Comparison of ENCODE assay signal across 17 cellular contexts in the genomic region with DNA sequence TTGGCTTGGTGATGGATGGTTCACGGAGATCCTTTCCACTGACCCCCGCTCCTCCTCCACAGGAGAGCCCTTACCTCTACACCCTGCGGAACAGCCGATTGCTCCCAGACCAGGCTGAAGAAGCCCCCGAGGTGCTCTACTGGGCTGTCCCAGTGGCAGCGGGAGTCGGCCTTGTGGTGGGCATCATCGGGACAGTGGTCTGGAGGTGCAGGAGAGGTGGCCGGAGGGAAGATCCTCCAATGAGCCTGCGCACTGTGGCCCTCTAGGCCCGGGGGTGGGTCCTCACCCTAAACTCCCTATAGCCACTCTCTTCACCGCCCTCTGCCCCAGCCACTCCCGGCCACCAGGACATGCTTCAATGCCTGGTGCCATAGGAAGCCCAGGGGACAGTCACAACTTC.
DNase-seq lines count a peak whose midpoint lies in the region; ATAC-seq and TF ChIP-seq lines count a peak whose summit lies in the region.
"Had no signal": no experiment of that assay in that cellular context is flagged by ENCODE, and none has a peak within 500 bp of the region (broad histone marks: within the 10 kb centered on the region; RNA-seq: fewer than 3 reads in every experiment).

No MANE protein-coding gene starts in this region.

- H3K18ac ChIP-seq in neuronal stem cell (ENCODE audit: low read length) = peak overlapping the region; percentile 87

- no peak overlapping the region for H4K91ac ChIP-seq in neuronal stem cell (ENCODE audit: low read depth, low read length, poor library complexity)

- H3K4ac ChIP-seq in neuronal stem cell (ENCODE audit: low read length) = no peak overlapping the region

- no peak overlapping the region for H3K14ac ChIP-seq in neuronal stem cell (ENCODE audit: low read length)

- H3K4me3 ChIP-seq in neuronal stem cell (ENCODE audit: low read length in 2 of 2) (no peak overlapping the region), upper lobe of right lung (no peak overlapping the region)
- H3K4me3 ChIP-seq: GM23338, SJCRH30 had no signal

- H2BK12ac ChIP-seq in neuronal stem cell (ENCODE audit: low read length) = peak overlapping the region; percentile 7

- TF ChIP-seq CTCF in upper lobe of right lung (IDR thresholded peaks at IDR 0.05) = no peak

- WGBS in neuronal stem cell (ENCODE audit: extremely low coverage in 2 of 2, insufficient read length in 2 of 2, insufficient replicate concordance in 1 of 2), 2 donors = no CpG with 5 or more reads among the region's 13 CpGs

- DNase-seq in T-helper 17 cell = no peak
- no peak for DNase-seq in neuronal stem cell (ENCODE audit: low spot score)
- DNase-seq in upper lobe of right lung = no peak
- no peak for DNase-seq in stimulated activated CD4-positive, alpha-beta T cell treated with anti-CD3 and anti-CD28 coated beads, Interleukin-4, amount 100 ng/mL, for 4 hours
- DNase-seq in NCI-H2081 treated with DMSO at 0.1 percent for 48 hours (lab: John Stamatoyannopoulos, UW) = no peak
- DNase-seq: CD8-positive, alpha-beta memory T cell; KG1; NCI-H1105; NCI-H1694 treated with DMSO at 0.1 percent for 48 hours; NCI-H446; NCI-H748 treated with DMSO at 0.1 percent for 48 hours; SJCRH30 had no signal

- H2BK15ac ChIP-seq in neuronal stem cell (ENCODE audit: low read length) = peak overlapping the region; percentile 87

- no peak overlapping the region for H2BK5ac ChIP-seq in neuronal stem cell (ENCODE audit: low read length)

- no peak overlapping the region for H3K4me3 Mint-ChIP-seq in T-helper 17 cell
- H3K4me3 Mint-ChIP-seq: CD8-positive, alpha-beta memory T cell; GM23338 had no signal

- H3K27ac ChIP-seq in neuronal stem cell (replicated peaks; ENCODE audit: low read length) (no peak overlapping the region), upper lobe of right lung (peak overlapping the region; percentile 24)
- H3K27ac ChIP-seq: HL-60, SJCRH30 had no signal

- H3K36me3 ChIP-seq in neuronal stem cell (replicated peaks in 1 of 2; ENCODE audit: control insufficient read depth in 2 of 2, insufficient read depth in 2 of 2, low read length in 2 of 2) = no peaks in the 10 kb centered on the region
- no peaks in the 10 kb centered on the region for H3K36me3 ChIP-seq in upper lobe of right lung
- H3K36me3 ChIP-seq: SJCRH30 had no signal

- H2AK5ac ChIP-seq in neuronal stem cell (ENCODE audit: low read depth, low read length) = peak overlapping the region; percentile 53

- H4K8ac ChIP-seq in neuronal stem cell (ENCODE audit: low read depth, low read length) = no peak overlapping the region

- H3K27me3 ChIP-seq in neuronal stem cell (ENCODE audit: control insufficient read depth in 3 of 3, insufficient read depth in 3 of 3, low read depth in 1 of 3, low read length in 3 of 3) (no peaks in the 10 kb centered on the region), upper lobe of right lung (no peaks in the 10 kb centered on the region)
- H3K27me3 ChIP-seq: SJCRH30 had no signal

- ATAC-seq in T-helper 17 cell (no peak), esophagus mucosa (peak; percentile 2), upper lobe of right lung (peak; percentile 4), HG03175 (IDR thresholded peaks at IDR 0.05; ENCODE audit: unreplicated experiment) (no peak), HG03039 (IDR thresholded peaks at IDR 0.05; ENCODE audit: unreplicated experiment) (no peak)
- ATAC-seq: GM23338 had no signal

- no peak overlapping the region for H3K23ac ChIP-seq in neuronal stem cell (ENCODE audit: low read depth, low read length, poor library complexity)

- H3K36me3 Mint-ChIP-seq in T-helper 17 cell (ENCODE audit: low read depth) = peaks cover 2% of the 10 kb centered on the region
- H3K36me3 Mint-ChIP-seq: CD8-positive, alpha-beta memory T cell had no signal

- H3K9me3 ChIP-seq in T-helper 17 cell (ENCODE audit: control insufficient read depth, low read length, poor library complexity, severe bottlenecking) = no peaks in the 10 kb centered on the region
- H3K9me3 ChIP-seq in neuronal stem cell (replicated peaks in 1 of 2; ENCODE audit: control insufficient read depth in 2 of 2, insufficient read depth in 1 of 2, low read depth in 1 of 2, low read length in 2 of 2) = no peaks in the 10 kb centered on the region
- H3K9me3 ChIP-seq in upper lobe of right lung = no peaks in the 10 kb centered on the region
- H3K9me3 ChIP-seq: SJCRH30 had no signal

- peaks cover 16 to 27% of the 10 kb centered on the region in 2 donors for H3K4me1 ChIP-seq in neuronal stem cell (ENCODE audit: control insufficient read depth in 2 of 2, insufficient read depth in 1 of 2, low read depth in 1 of 2, low read length in 2 of 2)
- H3K4me1 ChIP-seq in upper lobe of right lung = peaks cover 5% of the 10 kb centered on the region

- H3K27me3 Mint-ChIP-seq in T-helper 17 cell = no peaks in the 10 kb centered on the region

- no peaks in the 10 kb centered on the region for H3K79me1 ChIP-seq in neuronal stem cell (ENCODE audit: low read depth, low read length)

- H3K4me2 ChIP-seq in neuronal stem cell (ENCODE audit: insufficient read depth, low read length, poor library complexity, severe bottlenecking) = no peak overlapping the region
- H3K4me2 ChIP-seq: GM23338 had no signal

- H3K4me1 Mint-ChIP-seq in T-helper 17 cell = peaks cover 12% of the 10 kb centered on the region
- H3K4me1 Mint-ChIP-seq: CD8-positive, alpha-beta memory T cell had no signal

- H3K27ac Mint-ChIP-seq in T-helper 17 cell = peak overlapping the region; percentile 62
- H3K27ac Mint-ChIP-seq: GM23338 had no signal

- peak overlapping the region; percentile 39 for H2BK120ac ChIP-seq in neuronal stem cell (ENCODE audit: low read depth, low read length)

- intact Hi-C loops in upper lobe of right lung (cut with DNase I) = no loop called here

- H2AFZ ChIP-seq in neuronal stem cell (ENCODE audit: low read length) = no peak overlapping the region
- H2AFZ ChIP-seq: GM23338 had no signal

- no peak overlapping the region for H3K9ac ChIP-seq in neuronal stem cell (ENCODE audit: low read depth, low read length, poor library complexity)

Comparison
In these comparisons a context has a peak if more than half of its experiments do, and no peak if none do; other contexts are left out.
1. ATAC-seq: peak in esophagus mucosa (single experiment) and upper lobe of right lung (single experiment); none in T-helper 17 cell (single experiment), HG03175 (single experiment) and HG03039 (single experiment).